In the genomic region with DNA sequence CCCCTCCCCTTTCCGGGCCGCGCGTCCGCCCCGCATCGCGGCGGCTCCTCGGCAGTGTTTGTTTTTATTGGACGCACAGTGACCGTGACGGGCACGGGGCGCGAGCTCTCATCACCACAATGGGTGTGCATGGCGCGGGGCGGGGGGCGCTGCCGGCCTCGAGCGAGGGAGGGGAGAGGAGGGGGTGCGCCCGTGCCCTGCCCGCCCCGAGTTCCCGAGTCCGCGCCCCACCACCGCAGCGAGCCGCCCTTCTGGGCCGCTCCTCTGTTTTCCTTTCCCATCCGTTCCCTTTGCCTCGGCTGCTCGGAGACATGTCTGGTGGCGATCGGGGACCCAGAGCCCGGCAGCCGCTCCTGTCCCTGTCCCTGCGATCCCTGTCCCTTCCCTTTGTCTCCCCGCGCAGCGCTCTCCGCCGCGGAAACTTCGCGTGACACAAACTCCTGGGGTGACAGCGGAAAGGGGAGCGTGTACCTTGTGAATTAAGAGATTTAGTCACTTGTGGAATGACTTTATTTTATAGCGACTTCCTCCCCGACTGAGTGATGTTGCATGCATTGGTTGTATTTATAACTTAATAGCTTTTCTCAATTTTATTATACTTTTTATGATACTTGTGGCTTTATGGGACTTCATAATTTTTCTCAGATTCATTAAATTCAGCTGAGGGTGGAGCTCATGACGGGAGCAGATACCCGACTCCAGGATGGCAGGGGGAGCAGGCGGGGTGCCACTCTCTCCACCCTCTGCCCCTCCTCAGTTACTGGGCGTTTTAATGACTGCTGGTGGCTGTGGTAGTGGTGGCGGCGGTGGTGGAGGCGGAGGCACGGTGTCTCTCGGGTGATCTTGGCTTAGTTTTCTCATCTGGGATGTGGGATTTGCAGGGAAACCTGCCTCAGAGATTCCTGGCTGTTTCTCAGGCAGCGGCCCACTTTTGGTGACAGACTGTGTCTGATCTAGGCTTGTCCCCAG, we compare ENCODE assay signal across 8 cellular contexts. TPM values are rescaled to one million over a fixed set of nuclear protein-coding genes. Genes with fewer than 3 reads are reported as not detected.
A peak's percentile ranks its signal among the peaks of the same experiment; 100 is the strongest.
DNase-seq lines count a peak whose midpoint lies in the region; ATAC-seq, FAIRE-seq and TF ChIP-seq lines count a peak whose summit lies in the region.

No MANE protein-coding gene starts in this region.

- H3K4me3 Mint-ChIP-seq in T-helper 17 cell (peak overlapping the region; percentile 88), progenitor cell of endocrine pancreas (ENCODE audit: low read depth) (peak overlapping the region; percentile 69)

- H3K27ac Mint-ChIP-seq in T-helper 17 cell: no peak overlapping the region
- no peak overlapping the region for H3K27ac Mint-ChIP-seq in progenitor cell of endocrine pancreas

- peaks cover 15% of the 10 kb centered on the region for H3K4me1 Mint-ChIP-seq in T-helper 17 cell
- peaks cover 8% of the 10 kb centered on the region for H3K4me1 Mint-ChIP-seq in progenitor cell of endocrine pancreas (ENCODE audit: low read depth)

- no peak for TF ChIP-seq CTCF in esophagus squamous epithelium (IDR thresholded peaks at IDR 0.05)
- no peak for TF ChIP-seq CTCF in progenitor cell of endocrine pancreas (IDR thresholded peaks at IDR 0.05; ENCODE audit: unreplicated experiment)

- no peaks in the 10 kb centered on the region for H3K9me3 Mint-ChIP-seq in progenitor cell of endocrine pancreas (ENCODE audit: low read depth)

- peak overlapping the region; percentile 6 to 63 (median 25) for H3K4me3 ChIP-seq in esophagus squamous epithelium

- no peaks in the 10 kb centered on the region for H3K36me3 ChIP-seq in esophagus squamous epithelium

- H3K36me3 Mint-ChIP-seq in T-helper 17 cell (ENCODE audit: low read depth) (no peaks in the 10 kb centered on the region), progenitor cell of endocrine pancreas (ENCODE audit: insufficient read depth) (no peaks in the 10 kb centered on the region)

- H3K9me3 ChIP-seq in T-helper 17 cell (ENCODE audit: control insufficient read depth, low read length, poor library complexity, severe bottlenecking) (no peaks in the 10 kb centered on the region), esophagus squamous epithelium (no peaks in the 10 kb centered on the region)

- peaks cover 21 to 100% (median 24%) of the 10 kb centered on the region in 4 donors for H3K27me3 ChIP-seq in esophagus squamous epithelium

- intact Hi-C loops in esophagus squamous epithelium (cut with DNase I): no loop called here

- ATAC-seq in T-helper 17 cell (peak; percentile 23), HG03342 (IDR thresholded peaks at IDR 0.05; ENCODE audit: unreplicated experiment) (no peak), GM19395 (IDR thresholded peaks at IDR 0.05; ENCODE audit: unreplicated experiment) (no peak)

- DNase-seq in D341Med (ENCODE audit: low spot score) (peak; percentile 67), T-helper 17 cell (no peak), esophagus squamous epithelium (lab: John Stamatoyannopoulos, UW) (no peak), progenitor cell of endocrine pancreas (ENCODE audit: low spot score, unreplicated experiment) (peak; percentile 25), urothelium cell line (ENCODE audit: low spot score) (no peak), NCI-H510A treated with DMSO at 0.1 percent for 48 hours (lab: John Stamatoyannopoulos, UW) (no peak)

- H3K27ac ChIP-seq in esophagus squamous epithelium: no peak overlapping the region

- WGBS in esophagus squamous epithelium, 2 donors: 3 to 7% methylated on average over 22 to 25 of the region's 64 CpGs

- FAIRE-seq in urothelium cell line (lab: Jason Lieb, UNC): no peak

- H3K27me3 Mint-ChIP-seq in T-helper 17 cell (peaks cover 92% of the 10 kb centered on the region), progenitor cell of endocrine pancreas (peaks cover 90% of the 10 kb centered on the region)

- peaks cover 9 to 19% (median 13%) of the 10 kb centered on the region in 3 donors for H3K4me1 ChIP-seq in esophagus squamous epithelium

- TF ChIP-seq POLR2A in esophagus squamous epithelium (IDR thresholded peaks at IDR 0.05): no peak

RNA-seq across cellular contexts. Expression of a gene that starts 40.8 kb away (rescaled TPM):
- total RNA-seq in T-helper 17 cell (1 to 10 TPM; 2.6 to 3.4 TPM), esophagus squamous epithelium (10 to 100 TPM in 1 of 4 donors, 1 to 10 TPM in 3; 5.9 to 10.1 (median 7.0) TPM), progenitor cell of endocrine pancreas (6.6 and 7.1 TPM in 2 replicates)

RNA-seq across cellular contexts. Expression of a gene that starts 50.5 kb away (rescaled TPM):
- total RNA-seq in T-helper 17 cell (1 to 10 TPM; 2.7 to 3.8 TPM), esophagus squamous epithelium (10 to 100 TPM in 2 of 4 donors, 1 to 10 TPM in 2; 9.0 to 11.1 (median 10.2) TPM), progenitor cell of endocrine pancreas (12.0 and 15.7 TPM in 2 replicates)

Comparison
In these comparisons a context has a peak if more than half of its experiments do, and no peak if none do; other contexts are left out.
1. DNase-seq: peak in D341Med (single experiment) and progenitor cell of endocrine pancreas (single experiment); none in T-helper 17 cell (0 of 3), esophagus squamous epithelium (single experiment), urothelium cell line (single experiment) and NCI-H510A treated with DMSO at 0.1 percent for 48 hours (single experiment).